ENCODE assay signal across 8 cellular contexts in the genomic region with DNA sequence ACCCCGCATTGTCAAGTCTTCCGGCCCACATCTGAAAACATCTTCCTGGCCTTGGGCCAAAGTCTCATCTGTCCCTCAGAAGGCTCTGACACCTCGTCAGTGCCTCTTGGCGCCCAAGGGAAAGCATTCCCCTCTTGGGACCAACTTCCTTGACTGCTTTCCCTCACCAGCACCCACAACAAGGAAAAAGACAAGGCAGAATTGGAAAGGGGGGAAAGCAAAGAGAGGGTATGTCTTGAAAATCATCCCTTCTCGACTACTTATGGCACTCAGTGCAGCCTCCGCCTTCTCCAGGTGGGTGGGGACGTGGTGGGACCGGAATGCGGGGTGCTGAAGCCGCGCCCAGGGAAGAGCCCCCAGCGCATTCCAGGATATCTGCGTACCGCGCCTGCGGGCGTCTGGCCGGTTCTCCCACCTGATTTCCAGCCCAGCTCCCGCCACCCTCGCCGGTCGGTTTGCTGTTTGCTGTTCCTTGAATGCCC. TPM values are rescaled to one million over a fixed set of nuclear protein-coding genes. Genes with fewer than 3 reads are reported as not detected.
DNase-seq lines count a peak whose midpoint lies in the region; ATAC-seq and TF ChIP-seq lines count a peak whose summit lies in the region.

No MANE protein-coding gene starts in this region.

- no peaks in the 10 kb centered on the region for H3K27me3 ChIP-seq in body of pancreas

- intact Hi-C loops in body of pancreas (cut with DNase I) = no loop called here

- H3K27ac ChIP-seq in body of pancreas (peak overlapping the region; percentile 81 to 95 (median 89)), substantia nigra (ENCODE audit: low read depth, low read length, poor library complexity, severe bottlenecking) (peak overlapping the region; percentile 94)

- peaks cover 65% of the 10 kb centered on the region for H3K4me1 ChIP-seq in body of pancreas

- no peak for TF ChIP-seq CTCF in body of pancreas (IDR thresholded peaks at IDR 0.05)

- DNase-seq in activated T-cell treated with anti-CD3 and anti-CD28 coated beads, Interleukin-2, amount 50 U/mL, for 72 hours = peak in 1 of 2 donors; percentile 31
- no peak for DNase-seq in activated T-cell treated with anti-CD3 and anti-CD28 coated beads for 4 hours
- DNase-seq in NCI-H1105 (lab: John Stamatoyannopoulos, UW) = peak; percentile 22
- DNase-seq in body of pancreas = peak; percentile 50 to 60 (median 55)
- peak; percentile 82 for DNase-seq in kidney tubule cell (ENCODE audit: low spot score)
- DNase-seq in substantia nigra (lab: John Stamatoyannopoulos, UW) = peak in 5 of 49 donors; percentile 17 to 55 (median 42)
- DNase-seq in NOMO-1 (lab: John Stamatoyannopoulos, UW; ENCODE audit: unreplicated experiment in 2 of 2) = no peak

- H3K27me3 Mint-ChIP-seq in activated T-cell treated with anti-CD3 and anti-CD28 coated beads, Interleukin-2, amount 50 U/mL, for 72 hours (ENCODE audit: low read depth) = no peaks in the 10 kb centered on the region

- peak overlapping the region; percentile 74 to 85 for H3K4me3 Mint-ChIP-seq in activated T-cell treated with anti-CD3 and anti-CD28 coated beads, Interleukin-2, amount 50 U/mL, for 72 hours

- no peak for ATAC-seq in activated T-cell treated with anti-CD3 and anti-CD28 coated beads, Interleukin-2, amount 50 U/mL, for 72 hours (replicated peaks in 1 of 2)
- ATAC-seq in body of pancreas (no peak), HG02973 (IDR thresholded peaks at IDR 0.05; ENCODE audit: unreplicated experiment) (no peak)

- 1 to 3% methylated on average over 21 to 22 of the region's 22 CpGs for WGBS in body of pancreas, 2 donors

- H3K4me3 ChIP-seq in body of pancreas = peak overlapping the region; percentile 5 to 44

- H3K36me3 ChIP-seq in body of pancreas (replicated peaks in 1 of 2; ENCODE audit: insufficient read depth in 1 of 2, low read depth in 2 of 2) = peaks cover 0 to 4% of the 10 kb centered on the region in 2 donors

- no peaks in the 10 kb centered on the region for H3K9me3 ChIP-seq in body of pancreas

- no peak for TF ChIP-seq POLR2A in body of pancreas (IDR thresholded peaks at IDR 0.05)

- peaks cover 3 to 10% of the 10 kb centered on the region in 2 donors for H3K36me3 Mint-ChIP-seq in activated T-cell treated with anti-CD3 and anti-CD28 coated beads, Interleukin-2, amount 50 U/mL, for 72 hours (ENCODE audit: insufficient read depth in 2 of 2)

- peak overlapping the region; percentile 48 for H3K27ac Mint-ChIP-seq in activated T-cell treated with anti-CD3 and anti-CD28 coated beads, Interleukin-2, amount 50 U/mL, for 72 hours

- H3K9me3 Mint-ChIP-seq in activated T-cell treated with anti-CD3 and anti-CD28 coated beads, Interleukin-2, amount 50 U/mL, for 72 hours = no peaks in the 10 kb centered on the region

- H3K4me1 Mint-ChIP-seq in activated T-cell treated with anti-CD3 and anti-CD28 coated beads, Interleukin-2, amount 50 U/mL, for 72 hours (ENCODE audit: low read depth) = peaks cover 84% of the 10 kb centered on the region

RNA-seq across cellular contexts. Expression of gene SLC39A1, which starts 0.6 kb away (rescaled TPM):
- 10 to 100 TPM; 86.5 to 90.7 TPM for total RNA-seq in activated T-cell treated with anti-CD3 and anti-CD28 coated beads, Interleukin-2, amount 50 U/mL, for 72 hours
- total RNA-seq in body of pancreas = 10 to 100 TPM; 30.7 to 35.5 TPM

RNA-seq across cellular contexts. Expression of gene CREB3L4, which starts 3.8 kb away (rescaled TPM):
- 10 to 100 TPM; 13.7 to 13.9 TPM for total RNA-seq in activated T-cell treated with anti-CD3 and anti-CD28 coated beads, Interleukin-2, amount 50 U/mL, for 72 hours
- total RNA-seq in body of pancreas = 10 to 100 TPM in 1 of 2 donors, under 1 TPM in 1; 0.66 to 14.0 TPM

RNA-seq across cellular contexts. Expression of gene CRTC2, which starts 5.5 kb away (rescaled TPM):
- total RNA-seq in activated T-cell treated with anti-CD3 and anti-CD28 coated beads, Interleukin-2, amount 50 U/mL, for 72 hours = 100 to 1,000 TPM; 107 to 121 TPM
- total RNA-seq in body of pancreas = 10 to 100 TPM; 15.2 to 15.8 TPM

RNA-seq across cellular contexts. Expression of gene JTB, which starts 13.6 kb away (rescaled TPM):
- 100 to 1,000 TPM; 130 to 133 TPM for total RNA-seq in activated T-cell treated with anti-CD3 and anti-CD28 coated beads, Interleukin-2, amount 50 U/mL, for 72 hours
- total RNA-seq in body of pancreas = 100 to 1,000 TPM; 151 to 177 TPM

RNA-seq across cellular contexts. Expression of gene DENND4B, which starts 17.4 kb away (rescaled TPM):
- total RNA-seq in activated T-cell treated with anti-CD3 and anti-CD28 coated beads, Interleukin-2, amount 50 U/mL, for 72 hours = 100 to 1,000 TPM; 105 to 108 TPM
- total RNA-seq in body of pancreas = 10 to 100 TPM; 33.2 to 54.7 TPM

Comparison
In these comparisons a context has a peak if more than half of its experiments do, and no peak if none do; other contexts are left out.
1. DNase-seq: peak in NCI-H1105 (single experiment), body of pancreas (4 of 4) and kidney tubule cell (single experiment); none in activated T-cell treated with anti-CD3 and anti-CD28 coated beads for 4 hours (single experiment) and NOMO-1 (0 of 2).
2. RNA of gene CRTC2, which starts 5.5 kb away (total RNA-seq): 107 to 121 TPM in activated T-cell treated with anti-CD3 and anti-CD28 coated beads, Interleukin-2, amount 50 U/mL, for 72 hours; 15.2 to 15.8 TPM in body of pancreas; every median in the first group is over 4 times any median in the second.